9 cellular contexts compared by ENCODE assay signal in genomic region chrX:40090050-40090804, GRCh38. TPM values are rescaled to one million over a fixed set of nuclear protein-coding genes. Genes with fewer than 3 reads are reported as not detected.
DNase-seq lines count a peak whose midpoint lies in the region; ATAC-seq and TF ChIP-seq lines count a peak whose summit lies in the region.
"Had no signal": no experiment of that assay in that cellular context is flagged by ENCODE, and none has a peak within 500 bp of the region (broad histone marks: within the 10 kb centered on the region; RNA-seq: fewer than 3 reads in every experiment).

No MANE protein-coding gene starts in this region.

- peaks cover 4% of the 10 kb centered on the region for H3K9me3 ChIP-seq in WERI-Rb-1 (ENCODE audit: severe bottlenecking)
- no peaks in the 10 kb centered on the region for H3K9me3 ChIP-seq in heart left ventricle
- H3K9me3 ChIP-seq in prostate gland: no peaks in the 10 kb centered on the region

- DNase-seq in EL (peak; percentile 50), WERI-Rb-1 (peak; percentile 58), heart left ventricle (peak; percentile 48 to 70 (median 51)), prostate gland (ENCODE audit: low spot score) (peak; percentile 10)
- no peak for DNase-seq in effector CD8-positive, alpha-beta T cell (lab: John Stamatoyannopoulos, UW)
- DNase-seq: RPMI8226 had no signal

- H3K36me3 ChIP-seq in WERI-Rb-1: peaks cover 36% of the 10 kb centered on the region
- no peaks in the 10 kb centered on the region for H3K36me3 ChIP-seq in heart left ventricle
- no peaks in the 10 kb centered on the region for H3K36me3 ChIP-seq in prostate gland

- peak overlapping the region; percentile 57 for H3K4me3 ChIP-seq in WERI-Rb-1 (ENCODE audit: low read depth, low read length)
- peak overlapping the region; percentile 27 to 58 (median 48) for H3K4me3 ChIP-seq in heart left ventricle
- H3K4me3 ChIP-seq in prostate gland: peak overlapping the region; percentile 27

- intact Hi-C loops in heart left ventricle (cut with DNase I): loop anchor here in 7 of 10 donors (5.0 to 10.0 kb wide), 6 partner anchors 78 to 355 kb away; no protein-coding TSS in a partner anchor
- intact Hi-C loops in prostate gland (cut with DNase I): no loop called here

- H3K27ac ChIP-seq in WERI-Rb-1: peak overlapping the region; percentile 86
- peak overlapping the region in 9 of 12 donors; percentile 35 to 68 (median 43) for H3K27ac ChIP-seq in heart left ventricle
- H3K27ac ChIP-seq in prostate gland: peak overlapping the region; percentile 70 to 83

- no peak for TF ChIP-seq POLR2A in heart left ventricle (IDR thresholded peaks at IDR 0.05)
- no peak for TF ChIP-seq POLR2A in prostate gland (IDR thresholded peaks at IDR 0.05)

- H3K27me3 ChIP-seq in WERI-Rb-1 (ENCODE audit: insufficient read depth, low read depth, severe bottlenecking) (peaks cover 94% of the 10 kb centered on the region), heart left ventricle (peaks cover 0 to 90% (median 0%) of the 10 kb centered on the region in 9 donors), prostate gland (replicated peaks; ENCODE audit: insufficient read depth) (no peaks in the 10 kb centered on the region)

- 0 to 8% (median 1%) methylated on average over 38 to 63 of the region's 63 CpGs for WGBS in heart left ventricle, 4 donors
- WGBS in prostate gland: 0% methylated on average over 11 of the region's 63 CpGs

- no peak for TF ChIP-seq CTCF in WERI-Rb-1 (IDR thresholded peaks at IDR 0.05; ENCODE audit: low read depth, low read length)
- no peak for TF ChIP-seq CTCF in heart left ventricle (IDR thresholded peaks at IDR 0.05)
- TF ChIP-seq CTCF in prostate gland (IDR thresholded peaks at IDR 0.05): no peak

- ATAC-seq in heart left ventricle (peak in 3 of 4 donors; percentile 34 to 54 (median 45)), HG03520 (IDR thresholded peaks at IDR 0.05; ENCODE audit: unreplicated experiment) (no peak), HG03469 (IDR thresholded peaks at IDR 0.05; ENCODE audit: unreplicated experiment) (no peak), HG02588 (IDR thresholded peaks at IDR 0.05; ENCODE audit: unreplicated experiment) (no peak)

- H3K4me1 ChIP-seq in heart left ventricle (peaks cover 0 to 46% (median 20%) of the 10 kb centered on the region in 12 donors), prostate gland (replicated peaks) (no peaks in the 10 kb centered on the region)

RNA-seq across cellular contexts. Expression of gene BCOR, which starts 7.5 kb away (rescaled TPM):
- total RNA-seq in heart left ventricle (10 to 100 TPM; 11.3 to 40.1 (median 19.5) TPM), prostate gland (10 to 100 TPM; 56.2 to 70.8 TPM)
- 10 to 100 TPM in 1 of 2 donors, 1 to 10 TPM in 1; 6.7 to 15.5 TPM for polyA plus RNA-seq in heart left ventricle

Comparison
In these comparisons a context has a peak if more than half of its experiments do, and no peak if none do; other contexts are left out.
1. ATAC-seq: peak in heart left ventricle (3 of 4); none in HG03520 (single experiment), HG03469 (single experiment) and HG02588 (single experiment).
2. Peak in every context shown above with its lines, with median percentiles within 50 percentile points of each other: H3K27ac ChIP-seq and H3K4me3 ChIP-seq.